ENCODE assay signal across 8 cellular contexts in the genomic region with DNA sequence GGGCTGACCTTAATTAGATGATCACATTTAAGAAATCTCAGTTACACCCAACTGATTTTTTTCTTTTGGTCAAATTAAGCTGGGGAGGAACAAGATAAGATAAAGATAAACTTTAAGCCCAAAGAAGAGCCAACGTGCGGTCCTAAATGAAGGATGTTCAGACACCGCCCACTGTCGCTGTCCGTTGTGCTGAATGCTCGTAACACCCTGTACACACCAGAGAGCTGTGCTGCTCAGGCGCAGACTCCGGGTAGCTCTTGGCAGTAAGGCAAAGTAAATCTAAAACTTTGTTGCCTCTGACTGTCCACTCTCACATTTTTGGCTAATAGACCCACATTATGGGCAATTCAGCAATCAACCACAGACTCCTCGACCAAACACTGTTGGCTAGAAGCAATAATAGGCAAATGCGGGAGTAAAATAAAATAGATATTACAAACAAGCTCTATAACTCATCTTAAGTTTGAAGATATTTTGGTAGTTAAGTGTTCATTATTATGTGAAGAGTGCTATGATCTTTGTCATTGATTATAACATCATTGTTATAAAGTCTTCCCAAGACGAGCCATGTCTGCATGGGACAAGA. TPM values are rescaled to one million over a fixed set of nuclear protein-coding genes. Genes with fewer than 3 reads are reported as not detected.
DNase-seq lines count a peak whose midpoint lies in the region; ATAC-seq and TF ChIP-seq lines count a peak whose summit lies in the region.

No MANE protein-coding gene starts in this region.

- H3K4me1 Mint-ChIP-seq in activated naive CD8-positive, alpha-beta T cell treated with anti-CD3 and anti-CD28 coated beads, Interleukin-2, amount 50 U/mL, for 24 hours: no peaks in the 10 kb centered on the region

- no peaks in the 10 kb centered on the region for H3K27me3 Mint-ChIP-seq in activated naive CD8-positive, alpha-beta T cell treated with anti-CD3 and anti-CD28 coated beads, Interleukin-2, amount 50 U/mL, for 24 hours

- H3K9me3 ChIP-seq in liver (ENCODE audit: control insufficient read depth in 4 of 4, low read length in 3 of 4): no peaks in the 10 kb centered on the region

- H3K9ac ChIP-seq in liver (ENCODE audit: low read depth in 1 of 2, low read length in 2 of 2): no peak overlapping the region

- TF ChIP-seq CTCF in liver (IDR thresholded peaks at IDR 0.05; ENCODE audit: low read depth, low read length, missing input control): no peak

- peaks cover 0 to 2% (median under 1%) of the 10 kb centered on the region in 4 donors for H3K27me3 ChIP-seq in liver (ENCODE audit: control insufficient read depth in 4 of 4, insufficient read depth in 4 of 4, low read length in 3 of 4)

- 41% methylated on average over 11 of the region's 11 CpGs for WGBS in liver

- no peak for ATAC-seq in activated naive CD8-positive, alpha-beta T cell treated with anti-CD3 and anti-CD28 coated beads, Interleukin-2, amount 50 U/mL, for 24 hours
- no peak for ATAC-seq in left ventricle myocardium superior
- no peak for ATAC-seq in HG03139 (IDR thresholded peaks at IDR 0.05; ENCODE audit: unreplicated experiment)

- H3K4me3 Mint-ChIP-seq in activated naive CD8-positive, alpha-beta T cell treated with anti-CD3 and anti-CD28 coated beads, Interleukin-2, amount 50 U/mL, for 24 hours: no peak overlapping the region

- no peak overlapping the region for H3K27ac Mint-ChIP-seq in activated naive CD8-positive, alpha-beta T cell treated with anti-CD3 and anti-CD28 coated beads, Interleukin-2, amount 50 U/mL, for 24 hours

- DNase-seq in ELF-1 (ENCODE audit: low read depth, low spot score) (peak; percentile 47), LHCN-M2 (ENCODE audit: low read depth) (peak; percentile 27), cerebellar nuclear complex (lab: John Stamatoyannopoulos, UW) (no peak), NCI-H774 (lab: John Stamatoyannopoulos, UW) (no peak), left ventricle myocardium superior (no peak)
- peak; percentile 11 for DNase-seq in activated naive CD8-positive, alpha-beta T cell treated with anti-CD3 and anti-CD28 coated beads, Interleukin-2, amount 50 U/mL, for 24 hours

- intact Hi-C loops in left ventricle myocardium superior (cut with micrococcal nuclease): no loop called here

- H3K27ac ChIP-seq in liver (ENCODE audit: low read depth in 1 of 2, low read length in 2 of 2): no peak overlapping the region

- peaks cover 7% of the 10 kb centered on the region for H3K9me3 Mint-ChIP-seq in activated naive CD8-positive, alpha-beta T cell treated with anti-CD3 and anti-CD28 coated beads, Interleukin-2, amount 50 U/mL, for 24 hours

- no peak overlapping the region for H3K4me3 ChIP-seq in liver (ENCODE audit: low read depth in 1 of 3, low read length in 3 of 3)

- no peaks in the 10 kb centered on the region for H3K36me3 Mint-ChIP-seq in activated naive CD8-positive, alpha-beta T cell treated with anti-CD3 and anti-CD28 coated beads, Interleukin-2, amount 50 U/mL, for 24 hours (ENCODE audit: low read depth)

- H3K4me1 ChIP-seq in liver (ENCODE audit: control insufficient read depth in 4 of 4, insufficient read depth in 4 of 4, low read length in 3 of 4): peaks cover 0 to 7% (median 1%) of the 10 kb centered on the region in 4 donors

- TF ChIP-seq RAD21 in liver (IDR thresholded peaks at IDR 0.05): no peak

- H3K36me3 ChIP-seq in liver (ENCODE audit: control insufficient read depth in 4 of 4, insufficient read depth in 3 of 4, low read depth in 1 of 4, low read length in 3 of 4): no peaks in the 10 kb centered on the region

TF ChIP-seq in liver, 16 proteins besides CTCF, POLR2A, EP300 and RAD21:
- TF ChIP-seq, protein P1, sequence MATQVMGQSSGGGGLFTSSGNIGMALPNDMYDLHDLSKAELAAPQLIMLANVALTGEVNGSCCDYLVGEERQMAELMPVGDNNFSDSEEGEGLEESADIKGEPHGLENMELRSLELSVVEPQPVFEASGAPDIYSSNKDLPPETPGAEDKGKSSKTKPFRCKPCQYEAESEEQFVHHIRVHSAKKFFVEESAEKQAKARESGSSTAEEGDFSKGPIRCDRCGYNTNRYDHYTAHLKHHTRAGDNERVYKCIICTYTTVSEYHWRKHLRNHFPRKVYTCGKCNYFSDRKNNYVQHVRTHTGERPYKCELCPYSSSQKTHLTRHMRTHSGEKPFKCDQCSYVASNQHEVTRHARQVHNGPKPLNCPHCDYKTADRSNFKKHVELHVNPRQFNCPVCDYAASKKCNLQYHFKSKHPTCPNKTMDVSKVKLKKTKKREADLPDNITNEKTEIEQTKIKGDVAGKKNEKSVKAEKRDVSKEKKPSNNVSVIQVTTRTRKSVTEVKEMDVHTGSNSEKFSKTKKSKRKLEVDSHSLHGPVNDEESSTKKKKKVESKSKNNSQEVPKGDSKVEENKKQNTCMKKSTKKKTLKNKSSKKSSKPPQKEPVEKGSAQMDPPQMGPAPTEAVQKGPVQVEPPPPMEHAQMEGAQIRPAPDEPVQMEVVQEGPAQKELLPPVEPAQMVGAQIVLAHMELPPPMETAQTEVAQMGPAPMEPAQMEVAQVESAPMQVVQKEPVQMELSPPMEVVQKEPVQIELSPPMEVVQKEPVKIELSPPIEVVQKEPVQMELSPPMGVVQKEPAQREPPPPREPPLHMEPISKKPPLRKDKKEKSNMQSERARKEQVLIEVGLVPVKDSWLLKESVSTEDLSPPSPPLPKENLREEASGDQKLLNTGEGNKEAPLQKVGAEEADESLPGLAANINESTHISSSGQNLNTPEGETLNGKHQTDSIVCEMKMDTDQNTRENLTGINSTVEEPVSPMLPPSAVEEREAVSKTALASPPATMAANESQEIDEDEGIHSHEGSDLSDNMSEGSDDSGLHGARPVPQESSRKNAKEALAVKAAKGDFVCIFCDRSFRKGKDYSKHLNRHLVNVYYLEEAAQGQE (IDR thresholded peaks at IDR 0.05): peak; percentile 98
- no peak for TF ChIP-seq JUND (IDR thresholded peaks at IDR 0.05)

RNA-seq across cellular contexts. Expression of gene PLPP4, which starts 57.1 kb away (rescaled TPM):
- total RNA-seq in LHCN-M2 (2014; rRNA removed) (0.46 TPM in 1 of 2 replicates, not detected in the other), liver (1 to 10 TPM in 1 of 2 donors, under 1 TPM in 1; 0.75 to 2.8 TPM), left ventricle myocardium superior (not detected)
- polyA plus RNA-seq in LHCN-M2 (2012): 1.1 TPM
- polyA plus RNA-seq in liver: 1 to 10 TPM in 1 of 2 donors, under 1 TPM in 1; 0.14 to 1.1 TPM

Comparison
In these comparisons a context has a peak if more than half of its experiments do, and no peak if none do; other contexts are left out.
1. DNase-seq: peak in ELF-1 (single experiment), LHCN-M2 (single experiment) and activated naive CD8-positive, alpha-beta T cell treated with anti-CD3 and anti-CD28 coated beads, Interleukin-2, amount 50 U/mL, for 24 hours (single experiment); none in cerebellar nuclear complex (0 of 2), NCI-H774 (single experiment) and left ventricle myocardium superior (single experiment).